8 cellular contexts compared by ENCODE assay signal in the genomic region with DNA sequence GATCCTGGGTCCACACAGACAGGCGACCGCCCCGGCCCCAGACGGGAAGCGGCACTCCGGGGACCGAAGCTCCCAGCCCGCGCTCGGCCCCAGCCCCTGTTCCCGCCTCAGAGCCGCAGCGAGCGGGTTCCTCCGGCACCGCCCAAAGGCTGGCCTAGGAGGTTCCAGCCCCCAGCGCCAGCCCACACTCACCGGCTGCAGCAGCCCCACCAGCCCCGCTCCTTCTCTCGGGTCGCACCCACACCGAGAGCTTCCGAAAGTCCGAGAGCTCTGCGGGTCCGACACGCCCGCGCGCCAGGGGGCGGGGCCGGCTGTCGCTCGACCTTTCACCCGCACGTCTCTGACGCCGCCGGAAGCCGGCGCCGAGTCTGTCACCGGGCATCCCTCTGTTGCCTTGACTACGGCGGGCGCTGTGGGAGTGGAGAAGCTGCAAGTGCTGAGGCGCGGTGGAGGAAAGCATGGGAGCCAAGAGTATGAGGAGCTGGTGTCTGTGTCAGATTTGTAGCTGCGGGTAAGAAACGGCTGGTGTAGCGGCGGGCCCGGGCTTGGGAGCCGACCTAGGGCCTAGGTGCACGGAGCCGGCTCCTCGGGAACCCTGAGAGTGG. TPM values are rescaled to one million over a fixed set of nuclear protein-coding genes. Genes with fewer than 3 reads are reported as not detected.
DNase-seq lines count a peak whose midpoint lies in the region; TF ChIP-seq lines count a peak whose summit lies in the region.

A gene (minus strand): TSS at position 313 of the 605 bp plus-strand sequence. CDS start 956 bp downstream, outside the sequence.
A gene with protein sequence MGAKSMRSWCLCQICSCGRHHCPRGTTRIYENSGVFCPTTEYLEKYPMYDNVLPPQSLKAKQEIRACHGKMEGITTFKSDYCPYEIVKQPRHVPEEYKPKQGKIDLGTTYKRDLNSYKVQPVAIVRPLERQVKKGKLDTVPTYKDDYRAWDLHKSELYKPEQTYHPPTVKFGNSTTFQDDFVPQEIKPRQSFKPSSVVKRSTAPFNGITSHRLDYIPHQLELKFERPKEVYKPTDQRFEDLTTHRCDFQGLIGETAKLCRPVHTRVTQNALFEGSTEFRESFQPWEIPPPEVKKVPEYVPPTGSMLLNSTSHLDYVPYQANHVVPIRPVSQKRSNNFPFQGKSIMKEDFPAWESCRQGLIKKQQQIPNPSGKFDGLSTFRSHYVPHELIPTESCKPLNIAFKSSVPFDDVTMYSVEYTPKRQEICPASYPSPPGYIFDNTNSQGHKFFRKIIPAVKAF (plus strand): TSS at position 397 of the 605 bp plus-strand sequence. CDS start 62 bp downstream, at position 459.

- H3K27me3 ChIP-seq in H7 (ENCODE audit: control insufficient read depth, insufficient read depth, low read length) (no peaks in the 10 kb centered on the region), Loucy (ENCODE audit: insufficient read depth, low read length, poor library complexity, severe bottlenecking) (no peaks in the 10 kb centered on the region), neuron (ENCODE audit: insufficient read depth, low read length) (no peaks in the 10 kb centered on the region), subcutaneous abdominal adipose tissue (ENCODE audit: control insufficient read depth in 5 of 5, insufficient read depth in 4 of 5, low read length in 5 of 5) (no peaks in the 10 kb centered on the region)

- H3K9me3 ChIP-seq in ES-I3 (ENCODE audit: control insufficient read depth, insufficient read depth, low read length) = no peaks in the 10 kb centered on the region
- no peaks in the 10 kb centered on the region for H3K9me3 ChIP-seq in Loucy (ENCODE audit: insufficient read depth, low read depth, low read length)
- H3K9me3 ChIP-seq in neuron (ENCODE audit: low read length) = no peaks in the 10 kb centered on the region
- no peaks in the 10 kb centered on the region for H3K9me3 ChIP-seq in subcutaneous abdominal adipose tissue (ENCODE audit: control insufficient read depth in 5 of 5, low read length in 5 of 5)

- DNase-seq in H7 (peak; percentile 91), SHP77 treated with DMSO at 0.1 percent for 48 hours (lab: John Stamatoyannopoulos, UW) (peak; percentile 31), foreskin melanocyte (peak; percentile 80)
- peak; percentile 75 for DNase-seq in activated gamma-delta T cell treated with anti-CD3 and anti-CD28 coated beads, Interleukin-2, amount 50 U/mL, for 16 hours (ENCODE audit: low read depth)

- peaks cover 15% of the 10 kb centered on the region for H4K20me1 ChIP-seq in Loucy (ENCODE audit: insufficient read depth, low read length, poor library complexity, severe bottlenecking)

- H3K4me2 ChIP-seq in Loucy (ENCODE audit: low read depth, low read length, poor library complexity, severe bottlenecking) = peak within 1 kb of the TSS; percentile 86

- H3K79me2 ChIP-seq in Loucy (ENCODE audit: insufficient read depth, low read length) = peaks cover 33% of the 10 kb centered on the region

- TF ChIP-seq CTCF in Loucy (conservative IDR thresholded peaks at IDR 0.05; ENCODE audit: low read length) = no peak

- peak within 1 kb of the TSS; percentile 86 for H3K27ac ChIP-seq in subcutaneous abdominal adipose tissue (ENCODE audit: low read depth, low read length)

- no peaks in the 10 kb centered on the region for H3K9me2 ChIP-seq in Loucy (replicated peaks; ENCODE audit: low read depth, low read length)

- H3K36me3 ChIP-seq in ES-I3 (ENCODE audit: insufficient read depth, low read length) = no peaks in the 10 kb centered on the region
- H3K36me3 ChIP-seq in H7 (replicated peaks; ENCODE audit: control insufficient read depth, insufficient read depth, low read length) = no peaks in the 10 kb centered on the region; the same call in 1 of the 2 replicates
- H3K36me3 ChIP-seq in Loucy (ENCODE audit: insufficient read depth, low read length) = no peaks in the 10 kb centered on the region
- peaks cover 15% of the 10 kb centered on the region for H3K36me3 ChIP-seq in neuron (ENCODE audit: insufficient read depth, low read length)
- H3K36me3 ChIP-seq in subcutaneous abdominal adipose tissue (ENCODE audit: control insufficient read depth in 5 of 5, insufficient read depth in 5 of 5, low read length in 5 of 5) = peaks cover 2 to 12% (median 7%) of the 10 kb centered on the region in 5 donors

- peak within 1 kb of the TSS; percentile 91 for H3K4me3 ChIP-seq in H7 (ENCODE audit: insufficient read depth, low read depth, low read length)
- peak within 1 kb of the TSS; percentile 83 for H3K4me3 ChIP-seq in Loucy (ENCODE audit: low read length, poor library complexity, severe bottlenecking)
- H3K4me3 ChIP-seq in neuron (ENCODE audit: low read length) = peak within 1 kb of the TSS; percentile 78
- H3K4me3 ChIP-seq in subcutaneous abdominal adipose tissue (ENCODE audit: low read depth in 1 of 5, low read length in 5 of 5) = peak within 1 kb of the TSS; percentile 79 to 91 (median 85)

- H2AFZ ChIP-seq in Loucy (ENCODE audit: low read length) = peak within 1 kb of the TSS; percentile 91
- peak within 1 kb of the TSS; percentile 95 for H2AFZ ChIP-seq in neuron (ENCODE audit: low read depth, low read length)

- peak within 1 kb of the TSS; percentile 95 for H3K9ac ChIP-seq in ES-I3 (ENCODE audit: low read depth, low read length)
- H3K9ac ChIP-seq in Loucy (ENCODE audit: low read depth, low read length, poor library complexity, severe bottlenecking) = peak within 1 kb of the TSS; percentile 69
- peak within 1 kb of the TSS; percentile 16 to 86 (median 74) for H3K9ac ChIP-seq in subcutaneous abdominal adipose tissue (ENCODE audit: low read length in 5 of 5)

- H3K4me1 ChIP-seq in ES-I3 (ENCODE audit: insufficient read depth, low read length) (peaks cover 5% of the 10 kb centered on the region; the same call in 1 of the 2 replicates), Loucy (ENCODE audit: insufficient read depth, low read length, poor library complexity, severe bottlenecking) (peaks cover 33% of the 10 kb centered on the region), neuron (ENCODE audit: insufficient read depth, low read length) (peaks cover 18% of the 10 kb centered on the region), subcutaneous abdominal adipose tissue (ENCODE audit: control insufficient read depth in 5 of 5, insufficient read depth in 5 of 5, low read length in 5 of 5) (peaks cover 0 to 25% (median 17%) of the 10 kb centered on the region in 5 donors)

- H3F3A ChIP-seq in Loucy (ENCODE audit: low read depth) = no peaks in the 10 kb centered on the region

RNA-seq across cellular contexts. Expression of the first gene that starts in this region (rescaled TPM):
- total RNA-seq in H7 (2014; rRNA removed; shearing (Covaris generic)) = 21.4 and 24.2 TPM in 2 replicates

RNA-seq across cellular contexts. Expression of the second gene that starts in this region (rescaled TPM):
- 1.1 and 8.6 TPM in 2 replicates for total RNA-seq in H7 (2014; rRNA removed; shearing (Covaris generic))

Comparison
In these comparisons a context has a peak if more than half of its experiments do, and no peak if none do; other contexts are left out.
1. Peak in every context shown above with its lines: DNase-seq, H3K4me3 ChIP-seq and H3K27ac ChIP-seq.
2. DNase-seq: peak in every context shown above with its lines; median percentile 91 in H7; 80 in foreskin melanocyte; 75 in activated gamma-delta T cell treated with anti-CD3 and anti-CD28 coated beads, Interleukin-2, amount 50 U/mL, for 16 hours; 31 in SHP77 treated with DMSO at 0.1 percent for 48 hours.